In genomic region chr20:7313047-7313446, GRCh38 we compare ENCODE assay signal across 8 cellular contexts.
"Had no signal": no experiment of that assay in that cellular context is flagged by ENCODE, and none has a peak within 500 bp of the region (broad histone marks: within the 10 kb centered on the region; RNA-seq: fewer than 3 reads in every experiment).

No MANE protein-coding gene starts in this region.

- H3K4me3 ChIP-seq: GM23248, HAP-1 had no signal

- H3K9me3 ChIP-seq: HAP-1 had no signal

- H3K9ac ChIP-seq: GM23248 had no signal

- H3K36me3 ChIP-seq: HAP-1 had no signal

- ATAC-seq: HCT116, HepG2 had no signal

- H3K27ac ChIP-seq: GM23248, HL-60 had no signal

- H3K4me1 ChIP-seq: HAP-1 had no signal

- DNase-seq: GM23248, GOT3, H7, HFFc6 had no signal

- H2AFZ ChIP-seq: GM23248 had no signal
